Comparison of ENCODE assay signal across 19 cellular contexts in the genomic region with DNA sequence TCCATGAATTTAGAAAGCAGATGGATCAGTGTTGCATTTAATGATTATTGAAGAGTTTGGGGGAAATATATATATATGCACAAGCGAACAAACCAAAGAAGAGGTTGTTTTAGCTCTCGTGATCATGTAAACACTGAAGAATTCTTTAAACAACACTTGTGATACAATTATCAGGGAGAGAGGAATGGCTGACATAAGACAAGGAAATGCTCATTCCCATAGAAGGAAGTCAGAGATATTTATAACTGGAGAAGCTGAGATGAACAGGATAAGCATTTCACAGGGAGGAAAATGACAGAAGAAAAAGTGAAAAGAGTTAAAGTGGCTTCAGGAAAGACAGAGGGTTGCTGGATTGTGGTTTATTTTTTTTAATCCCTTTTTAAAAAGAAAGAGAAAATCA. TPM values are rescaled to one million over a fixed set of nuclear protein-coding genes. Genes with fewer than 3 reads are reported as not detected.
"Had no signal": no experiment of that assay in that cellular context is flagged by ENCODE, and none has a peak within 500 bp of the region (broad histone marks: within the 10 kb centered on the region; RNA-seq: fewer than 3 reads in every experiment).

No MANE protein-coding gene starts in this region.

- H3K27ac ChIP-seq: body of pancreas, esophagus squamous epithelium, left lung, psoas muscle, right lobe of liver, spleen had no signal

- DNase-seq: activated naive CD4-positive, alpha-beta T cell treated with anti-CD3 and anti-CD28 coated beads, Interleukin-2, amount 50 U/mL, for 16 hours; activated T-cell treated with anti-CD3 and anti-CD28 coated beads for 4 hours; amygdala; body of pancreas; cerebellar nuclear complex; effector CD8-positive, alpha-beta T cell; esophagus squamous epithelium; foreskin fibroblast; hypothalamus; kidney; left lung; psoas muscle; right lobe of liver; spleen; stimulated activated naive CD8-positive, alpha-beta T cell treated with anti-CD3 and anti-CD28 coated beads, Interleukin-15, amount 100 ng/mL, for 72 hours had no signal

- H3K4me1 ChIP-seq: right lobe of liver had no signal

- H3K36me3 ChIP-seq: esophagus squamous epithelium, left lung, right lobe of liver, spleen had no signal

- ATAC-seq: activated CD4-positive, CD25-positive, alpha-beta regulatory T cell treated with anti-CD3 and anti-CD28 coated beads, Interleukin-2, amount 50 U/mL, for 24 hours; body of pancreas; left lung; psoas muscle; right lobe of liver; stimulated activated naive CD8-positive, alpha-beta T cell treated with anti-CD3 and anti-CD28 coated beads, Interleukin-15, amount 100 ng/mL, for 72 hours had no signal

- H3K27ac Mint-ChIP-seq: memory B cell; stimulated activated naive CD8-positive, alpha-beta T cell treated with anti-CD3 and anti-CD28 coated beads, Interleukin-15, amount 100 ng/mL, for 72 hours; type B pancreatic cell had no signal

- H3K9me3 Mint-ChIP-seq: memory B cell; stimulated activated naive CD8-positive, alpha-beta T cell treated with anti-CD3 and anti-CD28 coated beads, Interleukin-15, amount 100 ng/mL, for 72 hours had no signal

- H3K36me3 Mint-ChIP-seq: memory B cell, type B pancreatic cell had no signal

- H3K4me3 ChIP-seq: body of pancreas, esophagus squamous epithelium, left lung, psoas muscle, right lobe of liver, spleen had no signal

- H3K27me3 ChIP-seq: body of pancreas, right lobe of liver had no signal

- H3K4me3 Mint-ChIP-seq: memory B cell; stimulated activated naive CD8-positive, alpha-beta T cell treated with anti-CD3 and anti-CD28 coated beads, Interleukin-15, amount 100 ng/mL, for 72 hours; type B pancreatic cell had no signal

- H3K9me3 ChIP-seq: body of pancreas, esophagus squamous epithelium, left lung, psoas muscle, right lobe of liver, spleen had no signal

RNA-seq across cellular contexts. Expression of a gene that starts 10.6 kb away (rescaled TPM):
- total RNA-seq: endothelial cell of umbilical vein had no signal
